In the genomic region with DNA sequence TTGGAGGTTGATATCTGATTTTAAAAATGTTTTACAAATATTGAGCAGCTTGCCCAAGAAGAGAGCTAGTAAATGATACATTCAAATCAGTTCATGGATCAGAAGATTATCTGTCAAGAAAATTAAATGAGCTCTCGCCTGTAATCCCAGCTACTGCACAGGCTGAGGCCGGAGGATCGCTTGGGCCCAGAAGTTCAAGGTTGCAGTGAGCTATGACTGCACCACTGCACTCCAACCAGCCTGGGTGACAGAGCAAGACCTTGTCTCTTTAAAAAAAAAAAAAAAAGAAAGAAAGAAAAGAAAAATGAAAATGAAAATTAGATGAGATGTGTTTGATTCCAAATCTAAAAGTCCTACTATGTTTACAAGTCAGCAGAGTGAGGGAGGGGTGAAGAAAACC, we compare ENCODE assay signal across 12 cellular contexts. TPM values are rescaled to one million over a fixed set of nuclear protein-coding genes. Genes with fewer than 3 reads are reported as not detected.
DNase-seq lines count a peak whose midpoint lies in the region; ATAC-seq and TF ChIP-seq lines count a peak whose summit lies in the region.
"Had no signal": no experiment of that assay in that cellular context is flagged by ENCODE, and none has a peak within 500 bp of the region (broad histone marks: within the 10 kb centered on the region; RNA-seq: fewer than 3 reads in every experiment).

No MANE protein-coding gene starts in this region.

- peak overlapping the region; percentile 67 for H3K4me3 ChIP-seq in A673 (ENCODE audit: low read depth, low read length, poor library complexity, severe bottlenecking)
- peak overlapping the region; percentile 73; the same call in 1 of the 2 replicates for H3K4me3 ChIP-seq in HUES64 (ENCODE audit: low read length)
- peak overlapping the region; percentile 70 to 87 (median 86) for H3K4me3 ChIP-seq in breast epithelium

- ATAC-seq in natural killer cell, result no peak
- no peak for ATAC-seq in HG02759 (IDR thresholded peaks at IDR 0.05; ENCODE audit: unreplicated experiment)
- ATAC-seq in GM21717 (IDR thresholded peaks at IDR 0.05; ENCODE audit: unreplicated experiment), result no peak
- ATAC-seq: sciatic nerve had no signal

- H3K27ac ChIP-seq in A673 (ENCODE audit: low read depth, low read length, poor library complexity, severe bottlenecking) (peak overlapping the region; percentile 98), HUES64 (ENCODE audit: low read depth, low read length) (no peak overlapping the region), breast epithelium (peak overlapping the region; percentile 97 to 99)

- no peak for TF ChIP-seq POLR2A in breast epithelium (IDR thresholded peaks at IDR 0.05)

- 76% methylated on average over 3 of the region's 3 CpGs for WGBS in HUES64

- DNase-seq in A673 (ENCODE audit: low spot score) (no peak), breast epithelium (ENCODE audit: low spot score in 2 of 2) (no peak), natural killer cell (no peak), NCI-H69 (lab: John Stamatoyannopoulos, UW) (no peak), SHP77 treated with DMSO at 0.1 percent for 48 hours (lab: John Stamatoyannopoulos, UW) (no peak)
- DNase-seq: activated effector memory CD4-positive, alpha-beta T cell treated with anti-CD3 and anti-CD28 coated beads, Interleukin-2, amount 50 U/mL, for 16 hours; stimulated activated naive CD4-positive, alpha-beta T cell treated with Interleukin-2 at 50 U/mL for 16 hours had no signal

- peaks cover 47 to 48% of the 10 kb centered on the region in 2 donors for H3K4me1 Mint-ChIP-seq in natural killer cell

- CTCF ChIA-PET in A673 (lab: Charles Lee), result no interaction called here

- H3K27me3 ChIP-seq in A673 (replicated peaks; ENCODE audit: insufficient read depth, low read depth, low read length, poor library complexity) (no peaks in the 10 kb centered on the region), HUES64 (ENCODE audit: insufficient read depth, low read length) (peaks cover 19% of the 10 kb centered on the region; the same call in 1 of the 2 replicates), breast epithelium (no peaks in the 10 kb centered on the region)

- no peak for TF ChIP-seq CTCF in A673 (conservative IDR thresholded peaks at IDR 0.05; ENCODE audit: low read depth, low read length)
- TF ChIP-seq CTCF in breast epithelium (IDR thresholded peaks at IDR 0.05), result no peak
- no peak for TF ChIP-seq CTCF in natural killer cell (IDR thresholded peaks at IDR 0.05)

- BruUV-seq in A673 (replicated peaks; lab: Mats Ljungman, UMichigan), result no TSS peak

- no peaks in the 10 kb centered on the region for H3K36me3 Mint-ChIP-seq in natural killer cell

- peak overlapping the region; percentile 65 for H3K4me3 Mint-ChIP-seq in natural killer cell

- H3K36me3 ChIP-seq in A673 (ENCODE audit: insufficient read depth, low read length, poor library complexity, severe bottlenecking), result no peaks in the 10 kb centered on the region
- no peaks in the 10 kb centered on the region for H3K36me3 ChIP-seq in HUES64 (ENCODE audit: insufficient read depth, low read length)
- H3K36me3 ChIP-seq in breast epithelium, result no peaks in the 10 kb centered on the region

- H3K9me3 ChIP-seq in A673 (ENCODE audit: low read depth, low read length, poor library complexity, severe bottlenecking) (no peaks in the 10 kb centered on the region), HUES64 (ENCODE audit: insufficient read depth, low read depth, low read length) (no peaks in the 10 kb centered on the region), breast epithelium (no peaks in the 10 kb centered on the region)

- H3K27ac Mint-ChIP-seq in natural killer cell, result peak overlapping the region; percentile 98 to 99

- intact Hi-C loops in A673 (cut with micrococcal nuclease; ENCODE audit: unreplicated experiment) (loop anchor here (10.0 kb wide), 1 partner anchor 641 kb away; no protein-coding TSS in a partner anchor), breast epithelium (cut with DNase I; ENCODE audit: low total_unique reads) (no loop called here), natural killer cell (cut with micrococcal nuclease) (no loop called here)

- no peaks in the 10 kb centered on the region for H3K27me3 Mint-ChIP-seq in natural killer cell (ENCODE audit: low read depth in 2 of 2)

- POLR2A ChIA-PET in A673 (lab: Charles Lee; ENCODE audit: low non-redundant PET), result interaction anchor here (0.6 to 0.7 kb wide), 3 partner anchors 67 to 656 kb away, joined by 3 to 16 read pairs (median 12); a partner anchor contains a TSS

- peaks cover 42% of the 10 kb centered on the region for H3K4me1 ChIP-seq in A673 (ENCODE audit: insufficient read depth, low read length, poor library complexity, severe bottlenecking)
- H3K4me1 ChIP-seq in HUES64 (ENCODE audit: insufficient read depth, low read length), result peaks cover 32% of the 10 kb centered on the region
- H3K4me1 ChIP-seq in breast epithelium, result no peaks in the 10 kb centered on the region

- H3K9me3 Mint-ChIP-seq in natural killer cell, result no peaks in the 10 kb centered on the region

- no peak overlapping the region for H3K9ac ChIP-seq in HUES64 (ENCODE audit: low read depth, low read length)

RNA-seq across cellular contexts. Expression of a gene that starts 2.4 kb away (rescaled TPM):
- total RNA-seq in A673 (2021), result 169 and 182 TPM in 2 replicates
- polyA plus RNA-seq in HUES64 (2013, experiment 1 of 2), result 61.7 TPM
- polyA plus RNA-seq in HUES64 (2013, experiment 2 of 2), result 60.7 TPM
- 100 to 1,000 TPM in 2 of 3 donors, 10 to 100 TPM in 1; 79.6 to 111 (median 105) TPM for total RNA-seq in breast epithelium
- total RNA-seq in natural killer cell, result 10 to 100 TPM; 29.2 to 31.2 (median 30.6) TPM

RNA-seq across cellular contexts. Expression of a gene that starts 46.2 kb away (rescaled TPM):
- 14.3 and 14.5 TPM in 2 replicates for total RNA-seq in A673 (2021)
- polyA plus RNA-seq in HUES64 (2013, experiment 1 of 2), result 15.4 TPM
- 20.5 TPM for polyA plus RNA-seq in HUES64 (2013, experiment 2 of 2)
- total RNA-seq in breast epithelium, result 1 to 10 TPM in 2 of 3 donors, under 1 TPM in 1; 0.73 to 2.9 (median 1.1) TPM
- not detected for total RNA-seq in natural killer cell
- total RNA-seq: T-helper 1 cell treated with Interleukin-12 subunit alpha and Interleukin-12 subunit beta and Interleukin-4 antibody, amounts not matched to agents 30 ng/mL and 1 ng/mL, for 36 hours had no signal
